Comparison of ENCODE assay signal across 31 cellular contexts in genomic region chr9:27679338-27679737, GRCh38.
"Had no signal": no experiment of that assay in that cellular context is flagged by ENCODE, and none has a peak within 500 bp of the region (broad histone marks: within the 10 kb centered on the region; RNA-seq: fewer than 3 reads in every experiment).

No MANE protein-coding gene starts in this region.

- ATAC-seq: heart right ventricle; left colon; left lung; natural killer cell; pancreas; right cardiac atrium; sciatic nerve; stimulated activated naive B cell treated with anti-CD40 and anti-IgM and Interleukin-4, amounts not matched to agents 10 μg/mL and 1 μg/mL and 100 μg/mL, for 72 hours; stimulated activated naive CD8-positive, alpha-beta T cell treated with anti-CD3 and anti-CD28 coated beads, Interleukin-15, Interleukin-2, amounts not matched to agents 100 U/mL and 50 U/mL, for 24 hours; upper lobe of right lung had no signal

- H3K36me3 Mint-ChIP-seq: immature natural killer cell; mesothelial cell of epicardium; naive B cell; natural killer cell; stimulated activated naive B cell treated with anti-CD40 and anti-IgM and Interleukin-4, amounts not matched to agents 10 μg/mL and 1 μg/mL and 100 μg/mL, for 72 hours had no signal

- H3K9me3 ChIP-seq: heart right ventricle, left lung, pancreas, prostate gland, stomach, testis, thyroid gland, upper lobe of right lung had no signal

- H3K4me1 Mint-ChIP-seq: naive B cell; stimulated activated naive B cell treated with anti-CD40 and anti-IgM and Interleukin-4, amounts not matched to agents 10 μg/mL and 1 μg/mL and 100 μg/mL, for 72 hours had no signal

- H3K9me3 Mint-ChIP-seq: mesothelial cell of epicardium; naive B cell; nephron progenitor cell; stimulated activated naive B cell treated with anti-CD40 and anti-IgM and Interleukin-4, amounts not matched to agents 10 μg/mL and 1 μg/mL and 100 μg/mL, for 72 hours had no signal

- H3K4me1 ChIP-seq: heart right ventricle, left lung, pancreas, prostate gland, stomach, testis, thyroid gland, upper lobe of right lung had no signal

- DNase-seq: heart right ventricle; hippocampal formation; immature natural killer cell; kidney; left colon; left lung; mesendoderm; naive B cell; natural killer cell; nephron progenitor cell; nucleus accumbens; pancreas; posterior cingulate gyrus; retina; right cardiac atrium; stimulated activated CD4-positive, alpha-beta T cell treated with anti-CD3 and anti-CD28 coated beads, Interleukin-12 subunit alpha, Interleukin-12 subunit beta, amount 100 ng/mL, for 4 hours; stimulated activated CD4-positive, alpha-beta T cell treated with anti-CD3 and anti-CD28 coated beads, Interleukin-15, amount 100 ng/mL, for 24 hours; stimulated activated CD4-positive, alpha-beta T cell treated with anti-CD3 and anti-CD28 coated beads, Interleukin-2, amount 100 ng/mL, for 24 hours; stimulated activated CD4-positive, alpha-beta T cell treated with anti-CD3 and anti-CD28 coated beads, Interleukin-4, amount 100 ng/mL, for 1 hour; stimulated activated naive B cell treated with anti-CD40 and anti-IgM and Interleukin-4, amounts not matched to agents 10 μg/mL and 1 μg/mL and 100 μg/mL, for 72 hours; stimulated activated naive CD8-positive, alpha-beta T cell treated with anti-CD3 and anti-CD28 coated beads, Interleukin-15, Interleukin-2, amounts not matched to agents 100 U/mL and 50 U/mL, for 24 hours; stomach; testis; thyroid gland; trophoblast cell; upper lobe of right lung had no signal

- H3K4me3 ChIP-seq: heart right ventricle, left lung, lung, pancreas, prostate gland, skin epidermis, stomach, testis, thyroid gland, upper lobe of right lung had no signal

- H3K27ac ChIP-seq: heart right ventricle, left lung, pancreas, prostate gland, skin epidermis, stomach, testis, thyroid gland, upper lobe of right lung had no signal

- H3K27ac Mint-ChIP-seq: immature natural killer cell; mesothelial cell of epicardium; naive B cell; natural killer cell; nephron progenitor cell; stimulated activated naive B cell treated with anti-CD40 and anti-IgM and Interleukin-4, amounts not matched to agents 10 μg/mL and 1 μg/mL and 100 μg/mL, for 72 hours had no signal

- H3K27me3 ChIP-seq: left lung, pancreas, stomach, testis, thyroid gland, upper lobe of right lung had no signal

- H3K4me3 Mint-ChIP-seq: immature natural killer cell; mesothelial cell of epicardium; naive B cell; natural killer cell; nephron progenitor cell; stimulated activated naive B cell treated with anti-CD40 and anti-IgM and Interleukin-4, amounts not matched to agents 10 μg/mL and 1 μg/mL and 100 μg/mL, for 72 hours had no signal

- H3K36me3 ChIP-seq: heart right ventricle, left lung, pancreas, prostate gland, stomach, thyroid gland, upper lobe of right lung had no signal
